In the genomic region with DNA sequence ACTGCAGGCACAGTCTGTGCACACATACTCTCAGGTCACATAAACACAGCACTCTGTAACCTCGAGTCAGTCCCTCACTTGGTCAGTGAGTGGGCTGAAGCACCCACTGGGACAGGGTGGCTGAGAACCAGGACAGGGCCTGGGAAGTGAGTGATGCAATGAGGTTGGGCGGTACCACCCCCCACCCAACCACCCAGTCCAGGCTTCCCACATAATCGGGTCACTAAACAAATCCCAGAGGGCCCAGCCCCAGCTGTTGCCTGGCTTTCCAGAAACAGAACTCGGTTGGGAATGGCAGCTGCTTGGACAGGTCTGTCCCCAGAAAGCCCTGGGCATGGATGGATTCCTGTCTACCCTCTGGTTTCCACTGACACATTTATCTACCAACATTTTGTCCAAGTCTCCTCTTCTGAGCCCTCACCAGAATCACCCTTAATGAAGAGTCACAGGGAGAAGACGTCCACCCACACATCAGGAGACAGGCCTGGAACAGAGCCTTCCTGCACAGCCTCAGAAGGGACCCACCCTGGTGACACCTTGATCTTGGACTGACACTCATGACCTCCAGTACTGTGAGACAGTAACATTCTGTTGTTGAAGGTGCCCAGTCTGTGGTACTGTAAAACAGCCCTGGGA, we compare ENCODE assay signal across 1 cellular context. TPM values are rescaled to one million over a fixed set of nuclear protein-coding genes. Genes with fewer than 3 reads are reported as not detected.
"Had no signal": no experiment of that assay in that cellular context is flagged by ENCODE, and none has a peak within 500 bp of the region (broad histone marks: within the 10 kb centered on the region; RNA-seq: fewer than 3 reads in every experiment).

No MANE protein-coding gene starts in this region.

RNA-seq across cellular contexts. Expression of a gene that starts 8.4 kb away (rescaled TPM):
- polyA plus RNA-seq: SK-N-SH had no signal
